8 cellular contexts compared by ENCODE assay signal in the genomic region with DNA sequence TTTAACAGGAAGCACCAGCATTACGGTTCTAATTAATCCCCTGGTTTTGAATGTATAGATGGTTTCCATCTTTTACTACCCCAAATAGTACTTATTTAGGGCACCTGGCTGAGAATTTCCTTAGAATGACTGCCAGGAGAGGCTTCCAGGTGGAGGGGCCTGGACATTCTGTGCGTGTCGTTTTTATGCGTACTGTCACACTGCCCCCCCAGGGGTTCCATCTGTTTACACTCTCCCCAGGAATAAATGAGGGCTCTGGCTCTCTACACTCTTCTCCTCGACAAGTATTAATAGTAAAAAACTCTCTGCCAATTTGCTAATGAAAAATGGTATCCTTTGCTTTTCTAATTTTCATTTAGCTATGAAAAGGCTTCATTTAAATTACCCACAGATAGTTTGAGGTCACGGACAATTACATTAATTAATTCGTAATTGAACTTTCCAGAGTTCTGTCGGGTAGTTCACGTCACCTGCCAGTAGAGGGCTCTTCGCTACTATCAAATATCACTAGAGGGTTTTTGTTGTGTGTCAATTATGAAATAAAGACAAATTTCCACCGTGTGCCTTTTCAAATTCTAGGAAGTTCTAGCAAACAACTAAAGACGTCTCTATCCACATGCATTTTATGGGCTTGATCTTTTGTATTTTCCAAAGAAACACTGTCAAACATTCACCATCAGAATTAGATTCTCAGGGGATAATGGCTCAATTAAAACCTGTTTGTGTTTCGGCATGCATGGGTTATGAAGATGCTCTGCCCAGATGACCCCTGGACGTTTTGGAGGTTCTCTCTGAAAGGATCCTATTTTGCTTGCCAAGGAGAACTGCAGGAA.
DNase-seq lines count a peak whose midpoint lies in the region; ATAC-seq and TF ChIP-seq lines count a peak whose summit lies in the region.

No MANE protein-coding gene starts in this region.

- POLR2A ChIA-PET in CD4-positive, alpha-beta T cell (lab: Charles Lee): no interaction called here

- H3F3A ChIP-seq in GM23338 (replicated peaks; ENCODE audit: low read depth): no peaks in the 10 kb centered on the region

- H3K27ac Mint-ChIP-seq in CD4-positive, alpha-beta T cell: no peak overlapping the region
- H3K27ac Mint-ChIP-seq in GM23338: no peak overlapping the region

- no peaks in the 10 kb centered on the region for H4K20me1 ChIP-seq in GM23338 (replicated peaks; ENCODE audit: insufficient read depth)

- DNase-seq in CD4-positive, alpha-beta T cell: peak in 4 of 10 experiments; percentile 18 to 24 (median 21)
- DNase-seq in GM23338 (ENCODE audit: low spot score): peak; percentile 55
- DNase-seq in OCI-M1 (lab: John Stamatoyannopoulos, UW): peak; percentile 44
- DNase-seq in dedifferentiated amniotic fluid mesenchymal stem cell (ENCODE audit: extremely low spot score): peak; percentile 42
- DNase-seq in myocyte (ENCODE audit: low read depth): peak; percentile 40
- DNase-seq in T1000 (lab: John Stamatoyannopoulos, UW): no peak
- DNase-seq in GM19240 (ENCODE audit: insufficient read length, low spot score): no peak

- ATAC-seq in CD4-positive, alpha-beta T cell (ENCODE audit: poor library complexity): peak; percentile 63
- peak; percentile 19; the same call in 2 of the 3 replicates for ATAC-seq in GM23338
- no peak for ATAC-seq in HG03469 (IDR thresholded peaks at IDR 0.05; ENCODE audit: unreplicated experiment)

- H3K27ac ChIP-seq in CD4-positive, alpha-beta T cell (ENCODE audit: low read depth, low read length): no peak overlapping the region
- H3K27ac ChIP-seq in GM23338 (ENCODE audit: low read depth): no peak overlapping the region

- H3K4me2 ChIP-seq in GM23338: no peak overlapping the region

- no peaks in the 10 kb centered on the region for H3K36me3 Mint-ChIP-seq in CD4-positive, alpha-beta T cell (ENCODE audit: low read depth)
- no peaks in the 10 kb centered on the region for H3K36me3 Mint-ChIP-seq in GM23338 (ENCODE audit: low read depth)

- TF ChIP-seq CTCF in CD4-positive, alpha-beta T cell (IDR thresholded peaks at IDR 0.05): peak; percentile 97
- peak; percentile 74 to 99 for TF ChIP-seq CTCF in GM23338 (conservative IDR thresholded peaks at IDR 0.05; ENCODE audit: low read depth in 2 of 2)

- CTCF ChIA-PET in CD4-positive, alpha-beta T cell (lab: Charles Lee): interaction anchor here (0.7 to 1.5 kb wide), 2 partner anchors 217 to 675 kb away, joined by 3 to 8 read pairs; a partner anchor contains a TSS

- no peak overlapping the region for H3K4me3 Mint-ChIP-seq in CD4-positive, alpha-beta T cell
- H3K4me3 Mint-ChIP-seq in GM23338: no peak overlapping the region

- intact Hi-C loops in CD4-positive, alpha-beta T cell (cut with DNase I, micrococcal nuclease): loop anchor here (1.0 to 5.0 kb wide), 7 partner anchors 159 to 719 kb away; a partner anchor contains a TSS

- peaks cover 6% of the 10 kb centered on the region for H3K4me1 Mint-ChIP-seq in CD4-positive, alpha-beta T cell (ENCODE audit: low read depth)
- H3K4me1 Mint-ChIP-seq in GM23338: peaks cover 15% of the 10 kb centered on the region

- no peaks in the 10 kb centered on the region for H3K9me2 ChIP-seq in GM23338 (ENCODE audit: insufficient read depth)

- H2AFZ ChIP-seq in GM23338: no peak overlapping the region

- no peak overlapping the region for H3K4me3 ChIP-seq in GM23338

- H3K9me3 Mint-ChIP-seq in CD4-positive, alpha-beta T cell: no peaks in the 10 kb centered on the region
- H3K9me3 Mint-ChIP-seq in GM23338: no peaks in the 10 kb centered on the region

- peaks cover 6% of the 10 kb centered on the region for H3K27me3 ChIP-seq in CD4-positive, alpha-beta T cell (ENCODE audit: control insufficient read depth, insufficient read depth, low read length)
- no peaks in the 10 kb centered on the region for H3K27me3 ChIP-seq in GM23338 (ENCODE audit: insufficient read depth)

- no peaks in the 10 kb centered on the region for H3K79me2 ChIP-seq in GM23338 (replicated peaks; ENCODE audit: insufficient read depth)

- H3K4me1 ChIP-seq in GM23338 (ENCODE audit: insufficient read depth): no peaks in the 10 kb centered on the region

- no peaks in the 10 kb centered on the region for H3K9me3 ChIP-seq in CD4-positive, alpha-beta T cell (ENCODE audit: control insufficient read depth, low read length)

- no peaks in the 10 kb centered on the region for H3K36me3 ChIP-seq in GM23338 (ENCODE audit: insufficient read depth)

- peaks cover 13% of the 10 kb centered on the region for H3K27me3 Mint-ChIP-seq in CD4-positive, alpha-beta T cell
- H3K27me3 Mint-ChIP-seq in GM23338 (ENCODE audit: insufficient read depth, low read depth, poor library complexity): peaks cover 4% of the 10 kb centered on the region

TF ChIP-seq in GM23338, 12 proteins besides CTCF, POLR2A, EP300 and RAD21:
- TF ChIP-seq CREB1 (CRISPR knock-in tag; IDR thresholded peaks at IDR 0.05; ENCODE audit: low read depth): 0 out of 2 replicates have a peak, but pooled peaks have one; percentile 37
- TF ChIP-seq, protein P1, sequence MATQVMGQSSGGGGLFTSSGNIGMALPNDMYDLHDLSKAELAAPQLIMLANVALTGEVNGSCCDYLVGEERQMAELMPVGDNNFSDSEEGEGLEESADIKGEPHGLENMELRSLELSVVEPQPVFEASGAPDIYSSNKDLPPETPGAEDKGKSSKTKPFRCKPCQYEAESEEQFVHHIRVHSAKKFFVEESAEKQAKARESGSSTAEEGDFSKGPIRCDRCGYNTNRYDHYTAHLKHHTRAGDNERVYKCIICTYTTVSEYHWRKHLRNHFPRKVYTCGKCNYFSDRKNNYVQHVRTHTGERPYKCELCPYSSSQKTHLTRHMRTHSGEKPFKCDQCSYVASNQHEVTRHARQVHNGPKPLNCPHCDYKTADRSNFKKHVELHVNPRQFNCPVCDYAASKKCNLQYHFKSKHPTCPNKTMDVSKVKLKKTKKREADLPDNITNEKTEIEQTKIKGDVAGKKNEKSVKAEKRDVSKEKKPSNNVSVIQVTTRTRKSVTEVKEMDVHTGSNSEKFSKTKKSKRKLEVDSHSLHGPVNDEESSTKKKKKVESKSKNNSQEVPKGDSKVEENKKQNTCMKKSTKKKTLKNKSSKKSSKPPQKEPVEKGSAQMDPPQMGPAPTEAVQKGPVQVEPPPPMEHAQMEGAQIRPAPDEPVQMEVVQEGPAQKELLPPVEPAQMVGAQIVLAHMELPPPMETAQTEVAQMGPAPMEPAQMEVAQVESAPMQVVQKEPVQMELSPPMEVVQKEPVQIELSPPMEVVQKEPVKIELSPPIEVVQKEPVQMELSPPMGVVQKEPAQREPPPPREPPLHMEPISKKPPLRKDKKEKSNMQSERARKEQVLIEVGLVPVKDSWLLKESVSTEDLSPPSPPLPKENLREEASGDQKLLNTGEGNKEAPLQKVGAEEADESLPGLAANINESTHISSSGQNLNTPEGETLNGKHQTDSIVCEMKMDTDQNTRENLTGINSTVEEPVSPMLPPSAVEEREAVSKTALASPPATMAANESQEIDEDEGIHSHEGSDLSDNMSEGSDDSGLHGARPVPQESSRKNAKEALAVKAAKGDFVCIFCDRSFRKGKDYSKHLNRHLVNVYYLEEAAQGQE (IDR thresholded peaks at IDR 0.05; ENCODE audit: unreplicated experiment): no peak
TF ChIP-seq in GM23338: peak in this region for 1.

Comparison
In these comparisons a context has a peak if more than half of its experiments do, and no peak if none do; other contexts are left out.
1. DNase-seq: peak in GM23338 (single experiment), OCI-M1 (single experiment), dedifferentiated amniotic fluid mesenchymal stem cell (single experiment) and myocyte (single experiment); none in T1000 (single experiment) and GM19240 (single experiment).